ENCODE assay signal across 13 cellular contexts in the genomic region with DNA sequence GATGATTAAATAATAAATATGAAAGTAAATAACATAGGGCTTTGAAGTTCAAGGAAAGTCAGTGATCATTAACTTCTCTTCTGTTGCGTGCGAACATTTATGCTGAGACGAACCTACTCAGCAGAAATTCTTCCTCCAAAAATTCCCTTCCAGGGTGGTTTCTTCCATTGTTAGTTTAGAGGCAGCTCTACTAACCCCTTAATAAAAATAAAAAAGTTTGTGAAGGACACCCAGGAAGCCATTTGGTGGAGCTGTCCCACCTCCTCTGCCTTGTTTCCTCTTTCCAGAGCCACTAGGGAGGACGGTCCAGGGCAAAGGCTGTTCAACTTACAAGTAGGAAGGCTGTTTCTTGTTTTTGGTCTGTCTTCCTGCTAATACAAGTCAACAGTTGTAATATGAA. TPM values are rescaled to one million over a fixed set of nuclear protein-coding genes. Genes with fewer than 3 reads are reported as not detected.
DNase-seq lines count a peak whose midpoint lies in the region; ATAC-seq and TF ChIP-seq lines count a peak whose summit lies in the region.
"Had no signal": no experiment of that assay in that cellular context is flagged by ENCODE, and none has a peak within 500 bp of the region (broad histone marks: within the 10 kb centered on the region; RNA-seq: fewer than 3 reads in every experiment).

No MANE protein-coding gene starts in this region.

- no peaks in the 10 kb centered on the region for H3K27me3 ChIP-seq in esophagus muscularis mucosa
- H3K27me3 ChIP-seq: ascending aorta had no signal

- intact Hi-C loops in esophagus muscularis mucosa (cut with DNase I): loop anchor here (5.0 kb wide), 1 partner anchor 90 kb away; no protein-coding TSS in a partner anchor

- no peak overlapping the region for H3K27ac Mint-ChIP-seq in WTC11

- H3K9me3 ChIP-seq in esophagus muscularis mucosa: no peaks in the 10 kb centered on the region
- H3K9me3 ChIP-seq: ascending aorta had no signal

- H3K4me3 ChIP-seq in esophagus muscularis mucosa: no peak overlapping the region

- CTCF ChIA-PET in WTC11 (lab: Charles Lee): interaction anchor here (0.5 to 1.3 kb wide), 4 partner anchors 14 to 160 kb away, joined by 3 to 6 read pairs (median 5); no protein-coding TSS in a partner anchor

- no peak for ATAC-seq in WTC11
- ATAC-seq in GM21390 (IDR thresholded peaks at IDR 0.05; ENCODE audit: unreplicated experiment): no peak
- ATAC-seq: stimulated activated memory B cell treated with anti-CD40 and anti-IgM and Interleukin-4, amounts not matched to agents 10 μg/mL and 1 μg/mL and 100 μg/mL, for 72 hours had no signal

- H3K36me3 ChIP-seq in esophagus muscularis mucosa: no peaks in the 10 kb centered on the region
- H3K36me3 ChIP-seq: ascending aorta had no signal

- H3K4me1 Mint-ChIP-seq in WTC11: peaks cover 35% of the 10 kb centered on the region

- no peak overlapping the region for H3K27ac ChIP-seq in esophagus muscularis mucosa (replicated peaks in 1 of 4)

- no peak for TF ChIP-seq EP300 in esophagus muscularis mucosa (IDR thresholded peaks at IDR 0.05)

- no peaks in the 10 kb centered on the region for H3K27me3 Mint-ChIP-seq in WTC11 (ENCODE audit: low read depth)
- H3K27me3 Mint-ChIP-seq: stimulated activated memory B cell treated with anti-CD40 and anti-IgM and Interleukin-4, amounts not matched to agents 10 μg/mL and 1 μg/mL and 100 μg/mL, for 72 hours had no signal

- 84% methylated on average over 4 of the region's 4 CpGs for WGBS in esophagus muscularis mucosa

- peak; percentile 7 for DNase-seq in SIG-M5 treated with dmso at 0.1 percent for 504 hours (lab: John Stamatoyannopoulos, UW; ENCODE audit: unreplicated experiment)
- DNase-seq in SIG-M5 (lab: John Stamatoyannopoulos, UW): no peak
- peak; percentile 64 for DNase-seq in M059J (ENCODE audit: low read depth)
- no peak for DNase-seq in WTC11 (ENCODE audit: low spot score)
- peak; percentile 50 for DNase-seq in renal cortical epithelial cell (ENCODE audit: low read depth)
- DNase-seq in esophagus muscularis mucosa (ENCODE audit: extremely low spot score): no peak
- DNase-seq in ureter (ENCODE audit: low spot score): no peak
- DNase-seq: activated T-cell treated with anti-CD3 and anti-CD28 coated beads for 4 hours, NCI-H748 treated with DMSO at 0.1 percent for 48 hours had no signal

- no peak for TF ChIP-seq POLR2A in esophagus muscularis mucosa (IDR thresholded peaks at IDR 0.05; ENCODE audit: low read depth)

- peaks cover 11 to 29% (median 28%) of the 10 kb centered on the region in 4 donors for H3K4me1 ChIP-seq in esophagus muscularis mucosa

- TF ChIP-seq CTCF in WTC11 (IDR thresholded peaks at IDR 0.05) (no peak), esophagus muscularis mucosa (IDR thresholded peaks at IDR 0.05) (no peak)

- POLR2A ChIA-PET in WTC11 (lab: Charles Lee): no interaction called here

- peak overlapping the region; percentile 73; the same call in 1 of the 2 replicates for H3K4me3 Mint-ChIP-seq in WTC11

- no peaks in the 10 kb centered on the region for H3K9me3 Mint-ChIP-seq in WTC11
- H3K9me3 Mint-ChIP-seq: IgD-negative memory B cell; stimulated activated memory B cell treated with anti-CD40 and anti-IgM and Interleukin-4, amounts not matched to agents 10 μg/mL and 1 μg/mL and 100 μg/mL, for 72 hours had no signal

- H3K36me3 Mint-ChIP-seq in WTC11: 0 out of 2 replicates have a peak, but pooled peaks cover 3% of the 10 kb centered on the region
- H3K36me3 Mint-ChIP-seq: IgD-negative memory B cell had no signal

TF ChIP-seq in WTC11, 78 proteins besides CTCF, POLR2A, EP300 and RAD21 (continues in another document):
- TF ChIP-seq SMAD4 (CRISPR knock-in tag; IDR thresholded peaks at IDR 0.05): no peak
- TF ChIP-seq FOXJ3 (CRISPR knock-in tag; IDR thresholded peaks at IDR 0.05; ENCODE audit: borderline replicate concordance): no peak
- no peak for TF ChIP-seq IRF2 (CRISPR knock-in tag; IDR thresholded peaks at IDR 0.05; ENCODE audit: borderline replicate concordance, low read depth)
- TF ChIP-seq NR2C2 (CRISPR knock-in tag; IDR thresholded peaks at IDR 0.05): no peak
- TF ChIP-seq, protein P1, sequence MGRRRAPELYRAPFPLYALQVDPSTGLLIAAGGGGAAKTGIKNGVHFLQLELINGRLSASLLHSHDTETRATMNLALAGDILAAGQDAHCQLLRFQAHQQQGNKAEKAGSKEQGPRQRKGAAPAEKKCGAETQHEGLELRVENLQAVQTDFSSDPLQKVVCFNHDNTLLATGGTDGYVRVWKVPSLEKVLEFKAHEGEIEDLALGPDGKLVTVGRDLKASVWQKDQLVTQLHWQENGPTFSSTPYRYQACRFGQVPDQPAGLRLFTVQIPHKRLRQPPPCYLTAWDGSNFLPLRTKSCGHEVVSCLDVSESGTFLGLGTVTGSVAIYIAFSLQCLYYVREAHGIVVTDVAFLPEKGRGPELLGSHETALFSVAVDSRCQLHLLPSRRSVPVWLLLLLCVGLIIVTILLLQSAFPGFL (CRISPR knock-in tag; IDR thresholded peaks at IDR 0.05; ENCODE audit: borderline replicate concordance): no peak
- TF ChIP-seq, protein P2, sequence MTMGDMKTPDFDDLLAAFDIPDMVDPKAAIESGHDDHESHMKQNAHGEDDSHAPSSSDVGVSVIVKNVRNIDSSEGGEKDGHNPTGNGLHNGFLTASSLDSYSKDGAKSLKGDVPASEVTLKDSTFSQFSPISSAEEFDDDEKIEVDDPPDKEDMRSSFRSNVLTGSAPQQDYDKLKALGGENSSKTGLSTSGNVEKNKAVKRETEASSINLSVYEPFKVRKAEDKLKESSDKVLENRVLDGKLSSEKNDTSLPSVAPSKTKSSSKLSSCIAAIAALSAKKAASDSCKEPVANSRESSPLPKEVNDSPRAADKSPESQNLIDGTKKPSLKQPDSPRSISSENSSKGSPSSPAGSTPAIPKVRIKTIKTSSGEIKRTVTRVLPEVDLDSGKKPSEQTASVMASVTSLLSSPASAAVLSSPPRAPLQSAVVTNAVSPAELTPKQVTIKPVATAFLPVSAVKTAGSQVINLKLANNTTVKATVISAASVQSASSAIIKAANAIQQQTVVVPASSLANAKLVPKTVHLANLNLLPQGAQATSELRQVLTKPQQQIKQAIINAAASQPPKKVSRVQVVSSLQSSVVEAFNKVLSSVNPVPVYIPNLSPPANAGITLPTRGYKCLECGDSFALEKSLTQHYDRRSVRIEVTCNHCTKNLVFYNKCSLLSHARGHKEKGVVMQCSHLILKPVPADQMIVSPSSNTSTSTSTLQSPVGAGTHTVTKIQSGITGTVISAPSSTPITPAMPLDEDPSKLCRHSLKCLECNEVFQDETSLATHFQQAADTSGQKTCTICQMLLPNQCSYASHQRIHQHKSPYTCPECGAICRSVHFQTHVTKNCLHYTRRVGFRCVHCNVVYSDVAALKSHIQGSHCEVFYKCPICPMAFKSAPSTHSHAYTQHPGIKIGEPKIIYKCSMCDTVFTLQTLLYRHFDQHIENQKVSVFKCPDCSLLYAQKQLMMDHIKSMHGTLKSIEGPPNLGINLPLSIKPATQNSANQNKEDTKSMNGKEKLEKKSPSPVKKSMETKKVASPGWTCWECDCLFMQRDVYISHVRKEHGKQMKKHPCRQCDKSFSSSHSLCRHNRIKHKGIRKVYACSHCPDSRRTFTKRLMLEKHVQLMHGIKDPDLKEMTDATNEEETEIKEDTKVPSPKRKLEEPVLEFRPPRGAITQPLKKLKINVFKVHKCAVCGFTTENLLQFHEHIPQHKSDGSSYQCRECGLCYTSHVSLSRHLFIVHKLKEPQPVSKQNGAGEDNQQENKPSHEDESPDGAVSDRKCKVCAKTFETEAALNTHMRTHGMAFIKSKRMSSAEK (CRISPR knock-in tag; IDR thresholded peaks at IDR 0.05; ENCODE audit: borderline replicate concordance): no peak
- no peak for TF ChIP-seq JUN (CRISPR knock-in tag; IDR thresholded peaks at IDR 0.05)
- TF ChIP-seq, protein P3, sequence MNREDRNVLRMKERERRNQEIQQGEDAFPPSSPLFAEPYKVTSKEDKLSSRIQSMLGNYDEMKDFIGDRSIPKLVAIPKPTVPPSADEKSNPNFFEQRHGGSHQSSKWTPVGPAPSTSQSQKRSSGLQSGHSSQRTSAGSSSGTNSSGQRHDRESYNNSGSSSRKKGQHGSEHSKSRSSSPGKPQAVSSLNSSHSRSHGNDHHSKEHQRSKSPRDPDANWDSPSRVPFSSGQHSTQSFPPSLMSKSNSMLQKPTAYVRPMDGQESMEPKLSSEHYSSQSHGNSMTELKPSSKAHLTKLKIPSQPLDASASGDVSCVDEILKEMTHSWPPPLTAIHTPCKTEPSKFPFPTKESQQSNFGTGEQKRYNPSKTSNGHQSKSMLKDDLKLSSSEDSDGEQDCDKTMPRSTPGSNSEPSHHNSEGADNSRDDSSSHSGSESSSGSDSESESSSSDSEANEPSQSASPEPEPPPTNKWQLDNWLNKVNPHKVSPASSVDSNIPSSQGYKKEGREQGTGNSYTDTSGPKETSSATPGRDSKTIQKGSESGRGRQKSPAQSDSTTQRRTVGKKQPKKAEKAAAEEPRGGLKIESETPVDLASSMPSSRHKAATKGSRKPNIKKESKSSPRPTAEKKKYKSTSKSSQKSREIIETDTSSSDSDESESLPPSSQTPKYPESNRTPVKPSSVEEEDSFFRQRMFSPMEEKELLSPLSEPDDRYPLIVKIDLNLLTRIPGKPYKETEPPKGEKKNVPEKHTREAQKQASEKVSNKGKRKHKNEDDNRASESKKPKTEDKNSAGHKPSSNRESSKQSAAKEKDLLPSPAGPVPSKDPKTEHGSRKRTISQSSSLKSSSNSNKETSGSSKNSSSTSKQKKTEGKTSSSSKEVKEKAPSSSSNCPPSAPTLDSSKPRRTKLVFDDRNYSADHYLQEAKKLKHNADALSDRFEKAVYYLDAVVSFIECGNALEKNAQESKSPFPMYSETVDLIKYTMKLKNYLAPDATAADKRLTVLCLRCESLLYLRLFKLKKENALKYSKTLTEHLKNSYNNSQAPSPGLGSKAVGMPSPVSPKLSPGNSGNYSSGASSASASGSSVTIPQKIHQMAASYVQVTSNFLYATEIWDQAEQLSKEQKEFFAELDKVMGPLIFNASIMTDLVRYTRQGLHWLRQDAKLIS (CRISPR knock-in tag; IDR thresholded peaks at IDR 0.05; ENCODE audit: borderline replicate concordance): no peak
- TF ChIP-seq NFYB (CRISPR knock-in tag; conservative IDR thresholded peaks at IDR 0.05; ENCODE audit: low read depth): no peak
- TF ChIP-seq ELF4 (CRISPR knock-in tag; IDR thresholded peaks at IDR 0.05; ENCODE audit: low read depth): no peak
- TF ChIP-seq RORB (CRISPR knock-in tag; IDR thresholded peaks at IDR 0.05): no peak
- no peak for TF ChIP-seq SP1 (CRISPR knock-in tag; conservative IDR thresholded peaks at IDR 0.05)
- TF ChIP-seq, protein P4, sequence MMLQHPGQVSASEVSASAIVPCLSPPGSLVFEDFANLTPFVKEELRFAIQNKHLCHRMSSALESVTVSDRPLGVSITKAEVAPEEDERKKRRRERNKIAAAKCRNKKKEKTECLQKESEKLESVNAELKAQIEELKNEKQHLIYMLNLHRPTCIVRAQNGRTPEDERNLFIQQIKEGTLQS (CRISPR knock-in tag; conservative IDR thresholded peaks at IDR 0.05): no peak
- no peak for TF ChIP-seq NFE2L1 (CRISPR knock-in tag; IDR thresholded peaks at IDR 0.05)

RNA-seq across cellular contexts. Expression of a gene that starts 2.1 kb away (rescaled TPM):
- 124 and 171 TPM in 2 replicates for total RNA-seq in M059J (2014; rRNA removed; shearing (Covaris generic))
- total RNA-seq in WTC11 (2021) (104 to 105 TPM (median 105 TPM) in 3 replicates), renal cortical epithelial cell (135 and 254 TPM in 2 replicates), esophagus muscularis mucosa (10 to 100 TPM; 35.7 to 93.4 (median 89.2) TPM), ureter (128 TPM)

Comparison
In these comparisons a context has a peak if more than half of its experiments do, and no peak if none do; other contexts are left out.
1. DNase-seq: peak in SIG-M5 treated with dmso at 0.1 percent for 504 hours (single experiment), M059J (single experiment) and renal cortical epithelial cell (single experiment); none in SIG-M5 (single experiment), WTC11 (single experiment), esophagus muscularis mucosa (single experiment) and ureter (single experiment).